ENCODE assay signal across 25 cellular contexts in the genomic region with DNA sequence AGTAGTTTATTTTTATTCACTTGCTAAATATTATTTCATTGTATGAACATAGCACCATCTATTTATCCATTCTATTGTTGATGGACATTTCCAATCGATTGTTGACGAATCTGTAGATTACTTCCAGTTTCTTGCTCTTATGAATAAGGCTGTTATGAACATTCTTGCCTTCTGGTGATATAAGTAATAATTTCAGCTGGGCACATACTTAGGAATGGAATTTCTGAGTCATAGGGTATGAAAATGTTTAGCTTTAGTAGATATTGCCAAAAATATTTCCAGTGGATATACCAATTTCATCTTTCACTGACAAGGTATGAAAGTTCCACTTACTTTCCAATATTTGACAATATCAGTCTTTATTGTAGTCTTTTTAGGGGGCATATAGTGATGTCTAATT.
"Had no signal": no experiment of that assay in that cellular context is flagged by ENCODE, and none has a peak within 500 bp of the region (broad histone marks: within the 10 kb centered on the region; RNA-seq: fewer than 3 reads in every experiment).

No MANE protein-coding gene starts in this region.

- H3K27me3 ChIP-seq: pancreas, tibial artery had no signal

- H3K9me3 Mint-ChIP-seq: activated B cell treated with CpG ODN at 0.5 μM for 24 hours; activated naive CD8-positive, alpha-beta T cell treated with anti-CD3 and anti-CD28 coated beads, Interleukin-2, amount 10 ng/mL, durations not matched to agents 7 days and 5 days; stimulated activated naive CD8-positive, alpha-beta T cell treated with anti-CD3 and anti-CD28 coated beads, Interleukin-15, Interleukin-2, amounts not matched to agents 100 ng/mL and 50 ng/mL, for 24 hours had no signal

- DNase-seq: activated B cell treated with CpG ODN at 0.5 μM for 24 hours; activated CD4-positive, alpha-beta memory T cell treated with anti-CD3 and anti-CD28 coated beads for 36 hours; activated CD4-positive, alpha-beta T cell treated with anti-CD3 and anti-CD28 coated beads for 4 hours; activated naive CD4-positive, alpha-beta T cell treated with anti-CD3 and anti-CD28 coated beads for 36 hours; activated naive CD8-positive, alpha-beta T cell treated with anti-CD3 and anti-CD28 coated beads, Interleukin-2, amount 10 ng/mL, durations not matched to agents 7 days and 5 days; activated T-cell treated with anti-CD3 and anti-CD28 coated beads, Interleukin-2, amount 50 U/mL, for 48 hours; amygdala; cortex of kidney; erythroblast; kidney glomerular epithelial cell; left ventricle myocardium superior; midbrain; pancreas; psoas muscle; right cardiac atrium; stimulated activated CD4-positive, alpha-beta T cell treated with anti-CD3 and anti-CD28 coated beads, Interleukin-1b, Interleukin-23, amount 100 ng/mL, for 48 hours; substantia nigra; SW 1271; T-helper 17 cell; tibial artery had no signal

- H3K4me1 ChIP-seq: pancreas, psoas muscle had no signal

- H3K27me3 Mint-ChIP-seq: activated B cell treated with CpG ODN at 0.5 μM for 24 hours; activated CD4-positive, alpha-beta memory T cell treated with anti-CD3 and anti-CD28 coated beads for 36 hours; activated naive CD8-positive, alpha-beta T cell treated with anti-CD3 and anti-CD28 coated beads, Interleukin-2, amount 10 ng/mL, durations not matched to agents 7 days and 5 days; central memory CD8-positive, alpha-beta T cell; natural killer cell treated with Interleukin-12 subunit alpha and Interleukin-12 subunit beta and Interleukin-15 and Interleukin-18, amount 100 ng/mL, for 72 hours; stimulated activated naive CD8-positive, alpha-beta T cell treated with anti-CD3 and anti-CD28 coated beads, Interleukin-15, Interleukin-2, amounts not matched to agents 100 ng/mL and 50 ng/mL, for 24 hours had no signal

- ATAC-seq: left ventricle myocardium superior; natural killer cell treated with Interleukin-12 subunit alpha and Interleukin-12 subunit beta and Interleukin-15 and Interleukin-18, amount 100 ng/mL, for 72 hours; pancreas; psoas muscle; right cardiac atrium; T-helper 17 cell had no signal

- H3K4me1 Mint-ChIP-seq: activated B cell treated with CpG ODN at 0.5 μM for 24 hours; activated naive CD8-positive, alpha-beta T cell treated with anti-CD3 and anti-CD28 coated beads, Interleukin-2, amount 10 ng/mL, durations not matched to agents 7 days and 5 days; central memory CD8-positive, alpha-beta T cell; T-helper 17 cell had no signal

- H3K4me3 Mint-ChIP-seq: activated B cell treated with CpG ODN at 0.5 μM for 24 hours; activated CD4-positive, alpha-beta memory T cell treated with anti-CD3 and anti-CD28 coated beads for 36 hours; activated naive CD4-positive, alpha-beta T cell treated with anti-CD3 and anti-CD28 coated beads for 36 hours; activated naive CD8-positive, alpha-beta T cell treated with anti-CD3 and anti-CD28 coated beads, Interleukin-2, amount 10 ng/mL, durations not matched to agents 7 days and 5 days; brain; central memory CD8-positive, alpha-beta T cell; natural killer cell treated with Interleukin-12 subunit alpha and Interleukin-12 subunit beta and Interleukin-15 and Interleukin-18, amount 100 ng/mL, for 72 hours; stimulated activated naive CD8-positive, alpha-beta T cell treated with anti-CD3 and anti-CD28 coated beads, Interleukin-15, Interleukin-2, amounts not matched to agents 100 ng/mL and 50 ng/mL, for 24 hours; T-helper 17 cell had no signal

- H3K4me3 ChIP-seq: pancreas, psoas muscle, skin epidermis, tibial artery had no signal

- H3K36me3 ChIP-seq: pancreas, tibial artery had no signal

- FAIRE-seq: pancreas had no signal

- H3K9me3 ChIP-seq: pancreas, psoas muscle had no signal

- H3K27ac Mint-ChIP-seq: activated B cell treated with CpG ODN at 0.5 μM for 24 hours; activated CD4-positive, alpha-beta memory T cell treated with anti-CD3 and anti-CD28 coated beads for 36 hours; activated naive CD4-positive, alpha-beta T cell treated with anti-CD3 and anti-CD28 coated beads for 36 hours; activated naive CD8-positive, alpha-beta T cell treated with anti-CD3 and anti-CD28 coated beads, Interleukin-2, amount 10 ng/mL, durations not matched to agents 7 days and 5 days; brain; natural killer cell treated with Interleukin-12 subunit alpha and Interleukin-12 subunit beta and Interleukin-15 and Interleukin-18, amount 100 ng/mL, for 72 hours; stimulated activated naive CD8-positive, alpha-beta T cell treated with anti-CD3 and anti-CD28 coated beads, Interleukin-15, Interleukin-2, amounts not matched to agents 100 ng/mL and 50 ng/mL, for 24 hours; T-helper 17 cell had no signal

- H3K36me3 Mint-ChIP-seq: activated CD4-positive, alpha-beta memory T cell treated with anti-CD3 and anti-CD28 coated beads for 36 hours; activated naive CD8-positive, alpha-beta T cell treated with anti-CD3 and anti-CD28 coated beads, Interleukin-2, amount 10 ng/mL, durations not matched to agents 7 days and 5 days; brain; natural killer cell treated with Interleukin-12 subunit alpha and Interleukin-12 subunit beta and Interleukin-15 and Interleukin-18, amount 100 ng/mL, for 72 hours had no signal

- H3K27ac ChIP-seq: pancreas, psoas muscle, skin epidermis, tibial artery had no signal
